12 cellular contexts compared by ENCODE assay signal in the genomic region with DNA sequence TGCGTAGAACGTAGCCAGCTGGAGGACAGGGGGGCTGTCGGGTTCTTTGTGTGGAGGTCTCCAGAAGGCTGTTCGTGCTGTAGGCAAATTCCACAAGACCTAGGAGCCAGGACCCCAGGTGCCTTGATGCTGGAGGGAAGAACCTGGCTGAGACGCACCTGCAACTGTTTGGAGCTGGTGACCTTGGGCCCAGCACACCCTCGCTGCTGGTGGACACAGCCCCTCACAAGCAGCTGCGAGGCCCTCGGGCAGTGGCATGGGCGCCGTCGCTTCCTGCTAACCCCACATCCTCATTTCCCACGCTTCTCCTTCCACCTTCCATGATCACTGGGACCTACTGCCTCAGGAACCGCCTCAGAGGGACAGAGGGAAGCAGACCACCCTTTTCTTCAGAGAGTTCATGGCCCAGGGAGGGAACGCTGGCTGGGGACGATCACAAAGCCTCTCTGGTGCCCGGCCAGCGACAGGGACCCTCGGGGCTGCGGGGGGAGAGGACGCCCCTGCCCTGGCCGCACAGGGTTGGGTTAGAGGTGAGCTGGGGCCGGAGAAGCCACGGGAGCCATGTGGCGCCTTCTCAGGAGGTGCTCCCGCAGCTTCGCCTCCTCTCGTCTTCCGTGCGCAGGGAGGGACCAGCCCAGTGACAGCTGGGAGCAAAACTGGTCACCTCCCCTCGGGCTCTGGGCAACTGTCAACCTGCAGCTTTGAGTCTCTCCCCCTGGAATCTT. TPM values are rescaled to one million over a fixed set of nuclear protein-coding genes. Genes with fewer than 3 reads are reported as not detected.
A peak's percentile ranks its signal among the peaks of the same experiment; 100 is the strongest.
DNase-seq lines count a peak whose midpoint lies in the region; ATAC-seq and TF ChIP-seq lines count a peak whose summit lies in the region.
"Had no signal": no experiment of that assay in that cellular context is flagged by ENCODE, and none has a peak within 500 bp of the region (broad histone marks: within the 10 kb centered on the region; RNA-seq: fewer than 3 reads in every experiment).

No MANE protein-coding gene starts in this region.

- H3K9me3 Mint-ChIP-seq in activated naive CD4-positive, alpha-beta T cell treated with anti-CD3 and anti-CD28 coated beads for 36 hours = peaks cover 24% of the 10 kb centered on the region
- H3K9me3 Mint-ChIP-seq in T-cell = no peaks in the 10 kb centered on the region

- intact Hi-C loops in activated naive CD4-positive, alpha-beta T cell treated with anti-CD3 and anti-CD28 coated beads for 36 hours (cut with micrococcal nuclease) = loop anchor here (1.0 kb wide), 2 partner anchors 18 to 34 kb away; a partner anchor contains a TSS
- intact Hi-C loops in lower lobe of right lung (cut with DNase I) = no loop called here

- CTCF ChIA-PET in activated naive CD4-positive, alpha-beta T cell treated with anti-CD3 and anti-CD28 coated beads for 36 hours (lab: Charles Lee) = interaction anchor here (0.9 kb wide), 1 partner anchor 19 kb away, joined by 4 read pairs; no protein-coding TSS in a partner anchor
- CTCF ChIA-PET in T-cell (lab: Charles Lee) = no interaction called here

- H3K27ac Mint-ChIP-seq in activated naive CD4-positive, alpha-beta T cell treated with anti-CD3 and anti-CD28 coated beads for 36 hours = peak overlapping the region; percentile 78
- peak overlapping the region; percentile 88 to 90 for H3K27ac Mint-ChIP-seq in T-cell

- H3K27ac ChIP-seq in lower lobe of right lung = peak overlapping the region; percentile 41
- H3K27ac ChIP-seq in thymus (ENCODE audit: low read depth) = peak overlapping the region; percentile 67

- peak overlapping the region; percentile 70 for H3K4me3 Mint-ChIP-seq in activated naive CD4-positive, alpha-beta T cell treated with anti-CD3 and anti-CD28 coated beads for 36 hours
- H3K4me3 Mint-ChIP-seq in T-cell = peak overlapping the region; percentile 81 to 92 (median 84)

- H3K4me3 ChIP-seq in lower lobe of right lung (peak overlapping the region; percentile 41), thymus (ENCODE audit: low read length) (peak overlapping the region; percentile 37)
- H3K4me3 ChIP-seq: smooth muscle cell had no signal

- TF ChIP-seq CTCF in lower lobe of right lung (IDR thresholded peaks at IDR 0.05) = no peak

- no peaks in the 10 kb centered on the region for H3K36me3 ChIP-seq in lower lobe of right lung
- no peaks in the 10 kb centered on the region for H3K36me3 ChIP-seq in thymus (ENCODE audit: control insufficient read depth, insufficient read depth)

- DNase-seq in activated naive CD4-positive, alpha-beta T cell treated with anti-CD3 and anti-CD28 coated beads for 36 hours = no peak
- no peak for DNase-seq in activated naive CD4-positive, alpha-beta T cell treated with Interleukin-2 at 50 U/mL for 16 hours
- no peak for DNase-seq in T-cell
- peak; percentile 45 for DNase-seq in lower lobe of right lung
- no peak for DNase-seq in AG08396 (ENCODE audit: low spot score)
- DNase-seq in HuH-7.5 (ENCODE audit: low spot score) = no peak
- DNase-seq in COR-L47 (lab: John Stamatoyannopoulos, UW) = no peak
- DNase-seq: NCI-H1436 treated with DMSO at 0.1 percent for 48 hours, SIG-M5 had no signal

- H3K4me1 Mint-ChIP-seq in activated naive CD4-positive, alpha-beta T cell treated with anti-CD3 and anti-CD28 coated beads for 36 hours (ENCODE audit: low read depth) = peaks cover 14% of the 10 kb centered on the region
- H3K4me1 Mint-ChIP-seq in T-cell = peaks cover 18 to 31% (median 22%) of the 10 kb centered on the region in 3 donors

- POLR2A ChIA-PET in T-cell (lab: Charles Lee) = interaction anchor here in 1 of 2 donors (0.6 kb wide), 1 partner anchor 394 kb away, joined by 3 read pairs; no protein-coding TSS in a partner anchor

- whole genome bisulfite sequencing in thymus = 76% methylated on average over 30 of the region's 30 CpGs

- no peaks in the 10 kb centered on the region for H3K9me3 ChIP-seq in lower lobe of right lung
- no peaks in the 10 kb centered on the region for H3K9me3 ChIP-seq in thymus (ENCODE audit: control insufficient read depth)

- peaks cover 8% of the 10 kb centered on the region for H3K36me3 Mint-ChIP-seq in activated naive CD4-positive, alpha-beta T cell treated with anti-CD3 and anti-CD28 coated beads for 36 hours (ENCODE audit: low read depth)
- no peaks in the 10 kb centered on the region for H3K36me3 Mint-ChIP-seq in T-cell

- no peaks in the 10 kb centered on the region for H3K27me3 Mint-ChIP-seq in activated naive CD4-positive, alpha-beta T cell treated with anti-CD3 and anti-CD28 coated beads for 36 hours (ENCODE audit: low read depth)
- H3K27me3 Mint-ChIP-seq in T-cell = peaks cover 0 to 14% of the 10 kb centered on the region in 2 donors

- H3K4me1 ChIP-seq in lower lobe of right lung (peaks cover 19% of the 10 kb centered on the region), thymus (ENCODE audit: control insufficient read depth, insufficient read depth, low read length) (peaks cover 8% of the 10 kb centered on the region)

- peaks cover 5% of the 10 kb centered on the region for H3K27me3 ChIP-seq in lower lobe of right lung (ENCODE audit: low read depth)
- no peaks in the 10 kb centered on the region for H3K27me3 ChIP-seq in thymus (ENCODE audit: control insufficient read depth, insufficient read depth)

- ATAC-seq in T-cell (replicated peaks in 1 of 4) (no peak), lower lobe of right lung (no peak)
- ATAC-seq: left colon had no signal

RNA-seq across cellular contexts. Expression of a gene that starts 18.4 kb away (rescaled TPM):
- total RNA-seq in activated naive CD4-positive, alpha-beta T cell treated with anti-CD3 and anti-CD28 coated beads for 36 hours = 1 to 10 TPM; 3.2 to 3.5 TPM
- total RNA-seq in T-cell (1 to 10 TPM; 3.3 to 8.6 (median 4.7) TPM), lower lobe of right lung (12.9 TPM)
- 5.7 TPM for polyA plus RNA-seq in thymus

RNA-seq across cellular contexts. Expression of a gene that starts 34.1 kb away (rescaled TPM):
- total RNA-seq in activated naive CD4-positive, alpha-beta T cell treated with anti-CD3 and anti-CD28 coated beads for 36 hours = 10 to 100 TPM; 15.5 to 16.1 TPM
- total RNA-seq in T-cell = 10 to 100 TPM; 34.1 to 39.8 (median 38.0) TPM
- 29.0 TPM for total RNA-seq in lower lobe of right lung
- polyA plus RNA-seq in thymus = 13.6 TPM
